In genomic region chr2:119760876-119761275, GRCh38 we compare ENCODE assay signal across 8 cellular contexts. TPM values are rescaled to one million over a fixed set of nuclear protein-coding genes. Genes with fewer than 3 reads are reported as not detected.
A peak's percentile ranks its signal among the peaks of the same experiment; 100 is the strongest.
DNase-seq lines count a peak whose midpoint lies in the region; ATAC-seq and TF ChIP-seq lines count a peak whose summit lies in the region.

No MANE protein-coding gene starts in this region.

- TF ChIP-seq CTCF in HEK293 (tag by site-specific recombination; IDR thresholded peaks at IDR 0.05), result no peak

- peaks cover 3% of the 10 kb centered on the region for H3K36me3 Mint-ChIP-seq in activated T-helper 1 cell treated with anti-CD3 and anti-CD28 coated beads, Interleukin-12 subunit alpha, Interleukin-12 subunit beta, Interleukin-2, Interleukin-4 antibody, amounts not matched to agents 30 ng/mL and 10 ng/mL and 1 ng/mL, durations not matched to agents 14 hours and 24 hours and 36 hours (ENCODE audit: low read depth)

- H3K36me3 ChIP-seq in BLaER1, result no peaks in the 10 kb centered on the region
- H3K36me3 ChIP-seq in HEK293 (ENCODE audit: control insufficient read depth in 2 of 2, insufficient read depth in 1 of 2, low read length in 2 of 2), result no peaks in the 10 kb centered on the region
- no peaks in the 10 kb centered on the region for H3K36me3 ChIP-seq in iPS-18a (ENCODE audit: control insufficient read depth, low read depth, low read length)
- no peaks in the 10 kb centered on the region for H3K36me3 ChIP-seq in subcutaneous abdominal adipose tissue (ENCODE audit: control insufficient read depth in 5 of 5, insufficient read depth in 5 of 5, low read length in 5 of 5)

- POLR2A ChIA-PET in HEK293 (lab: Yijun Ruan, JAX), result interaction anchor here (0.6 to 1.2 kb wide), 6 partner anchors 8 to 1316 kb away, joined by 3 to 11 read pairs (median 4); no protein-coding TSS in a partner anchor

- no peaks in the 10 kb centered on the region for H3K9me3 Mint-ChIP-seq in activated T-helper 1 cell treated with anti-CD3 and anti-CD28 coated beads, Interleukin-12 subunit alpha, Interleukin-12 subunit beta, Interleukin-2, Interleukin-4 antibody, amounts not matched to agents 30 ng/mL and 10 ng/mL and 1 ng/mL, durations not matched to agents 14 hours and 24 hours and 36 hours

- H3K9me3 ChIP-seq in BLaER1, result 0 out of 2 replicates have a peak, but pooled peaks cover 3% of the 10 kb centered on the region
- H3K9me3 ChIP-seq in HEK293 (ENCODE audit: control insufficient read depth, insufficient read depth, low read depth, low read length), result no peaks in the 10 kb centered on the region
- H3K9me3 ChIP-seq in iPS-18a (ENCODE audit: control insufficient read depth, low read depth, low read length), result no peaks in the 10 kb centered on the region
- no peaks in the 10 kb centered on the region for H3K9me3 ChIP-seq in subcutaneous abdominal adipose tissue (ENCODE audit: control insufficient read depth in 5 of 5, low read length in 5 of 5)

- peak overlapping the region; percentile 90 for H3K4me2 ChIP-seq in BLaER1

- H3K4me3 ChIP-seq in BLaER1, result peak overlapping the region; percentile 93
- peak overlapping the region; percentile 52 for H3K4me3 ChIP-seq in HEK293 (ENCODE audit: low read depth, low read length)
- peak overlapping the region; percentile 96 for H3K4me3 ChIP-seq in iPS-18a (ENCODE audit: low read length)
- H3K4me3 ChIP-seq in subcutaneous abdominal adipose tissue (ENCODE audit: low read depth in 1 of 5, low read length in 5 of 5), result peak overlapping the region; percentile 86 to 90 (median 88)

- intact Hi-C loops in activated T-helper 1 cell treated with anti-CD3 and anti-CD28 coated beads, Interleukin-12 subunit alpha, Interleukin-12 subunit beta, Interleukin-2, Interleukin-4 antibody, amounts not matched to agents 30 ng/mL and 10 ng/mL and 1 ng/mL, durations not matched to agents 14 hours and 24 hours and 36 hours (cut with micrococcal nuclease), result loop anchor here (2.0 to 10.0 kb wide), 4 partner anchors 62 to 1946 kb away; partner anchors contain the start of genes DDX18 and TMEM185B

- no peak for ATAC-seq in GM19397 (IDR thresholded peaks at IDR 0.05; ENCODE audit: unreplicated experiment)

- peaks cover 3% of the 10 kb centered on the region for H3K27me3 Mint-ChIP-seq in activated T-helper 1 cell treated with anti-CD3 and anti-CD28 coated beads, Interleukin-12 subunit alpha, Interleukin-12 subunit beta, Interleukin-2, Interleukin-4 antibody, amounts not matched to agents 30 ng/mL and 10 ng/mL and 1 ng/mL, durations not matched to agents 14 hours and 24 hours and 36 hours (ENCODE audit: insufficient read depth)

- peaks cover 39% of the 10 kb centered on the region for H3K4me1 ChIP-seq in BLaER1
- H3K4me1 ChIP-seq in HEK293 (ENCODE audit: control insufficient read depth, insufficient read depth, low read length), result peaks cover 15% of the 10 kb centered on the region
- peaks cover 36% of the 10 kb centered on the region for H3K4me1 ChIP-seq in iPS-18a (ENCODE audit: control insufficient read depth, low read depth, low read length)
- H3K4me1 ChIP-seq in subcutaneous abdominal adipose tissue (ENCODE audit: control insufficient read depth in 5 of 5, insufficient read depth in 5 of 5, low read length in 5 of 5), result peaks cover 0 to 49% (median 39%) of the 10 kb centered on the region in 5 donors

- no peaks in the 10 kb centered on the region for H3K27me3 ChIP-seq in BLaER1
- H3K27me3 ChIP-seq in iPS-18a (ENCODE audit: control insufficient read depth, insufficient read depth, low read length), result no peaks in the 10 kb centered on the region
- H3K27me3 ChIP-seq in subcutaneous abdominal adipose tissue (ENCODE audit: control insufficient read depth in 5 of 5, insufficient read depth in 4 of 5, low read length in 5 of 5), result no peaks in the 10 kb centered on the region

- H3K27ac ChIP-seq in BLaER1 (peak overlapping the region; percentile 51), HEK293 (ENCODE audit: extremely low read depth, low read depth, low read length) (peak overlapping the region; percentile 95; the same call in 1 of the 2 replicates), iPS-18a (ENCODE audit: low read length) (peak overlapping the region; percentile 19), subcutaneous abdominal adipose tissue (ENCODE audit: low read depth, low read length) (peak overlapping the region; percentile 93)

- peaks cover 17% of the 10 kb centered on the region; the same call in 1 of the 2 replicates for H4K20me1 ChIP-seq in BLaER1

- peak overlapping the region; percentile 90 for H3K4me3 Mint-ChIP-seq in activated T-helper 1 cell treated with anti-CD3 and anti-CD28 coated beads, Interleukin-12 subunit alpha, Interleukin-12 subunit beta, Interleukin-2, Interleukin-4 antibody, amounts not matched to agents 30 ng/mL and 10 ng/mL and 1 ng/mL, durations not matched to agents 14 hours and 24 hours and 36 hours

- peak overlapping the region; percentile 80 for H3K27ac Mint-ChIP-seq in activated T-helper 1 cell treated with anti-CD3 and anti-CD28 coated beads, Interleukin-12 subunit alpha, Interleukin-12 subunit beta, Interleukin-2, Interleukin-4 antibody, amounts not matched to agents 30 ng/mL and 10 ng/mL and 1 ng/mL, durations not matched to agents 14 hours and 24 hours and 36 hours

- no peak for DNase-seq in activated T-helper 1 cell treated with anti-CD3 and anti-CD28 coated beads, Interleukin-12 subunit alpha, Interleukin-12 subunit beta, Interleukin-2, Interleukin-4 antibody, amounts not matched to agents 30 ng/mL and 10 ng/mL and 1 ng/mL, durations not matched to agents 14 hours and 24 hours and 36 hours (ENCODE audit: low spot score)
- no peak for DNase-seq in 8988T
- no peak for DNase-seq in NCI-H2107 treated with DMSO at 0.1 percent for 48 hours (lab: John Stamatoyannopoulos, UW; ENCODE audit: unreplicated experiment)

- peak overlapping the region; percentile 89 for H3K9ac ChIP-seq in BLaER1
- peak overlapping the region; percentile 93 for H3K9ac ChIP-seq in iPS-18a (ENCODE audit: low read length)
- H3K9ac ChIP-seq in subcutaneous abdominal adipose tissue (ENCODE audit: low read length in 5 of 5), result peak overlapping the region in 4 of 5 donors; percentile 4 to 88 (median 86)

- H3K4me1 Mint-ChIP-seq in activated T-helper 1 cell treated with anti-CD3 and anti-CD28 coated beads, Interleukin-12 subunit alpha, Interleukin-12 subunit beta, Interleukin-2, Interleukin-4 antibody, amounts not matched to agents 30 ng/mL and 10 ng/mL and 1 ng/mL, durations not matched to agents 14 hours and 24 hours and 36 hours (ENCODE audit: low read depth), result peaks cover 53% of the 10 kb centered on the region

- CTCF ChIA-PET in HEK293 (lab: Yijun Ruan, JAX), result interaction anchor here (0.6 to 2.0 kb wide), 8 partner anchors 10 to 1289 kb away, joined by 3 to 5 read pairs (median 3); no protein-coding TSS in a partner anchor

TF ChIP-seq in HEK293, 187 proteins besides CTCF, POLR2A, EP300 and RAD21 (continues in another document):
- no peak for TF ChIP-seq EGR2 (tag by site-specific recombination; IDR thresholded peaks at IDR 0.05; ENCODE audit: low read depth)
- 0 out of 2 replicates have a peak, but pooled peaks have one; percentile 11 for TF ChIP-seq ZBTB17 (tag by site-specific recombination; IDR thresholded peaks at IDR 0.05)
- 0 out of 2 replicates have a peak, but pooled peaks have one; percentile 14 for TF ChIP-seq ZNF335 (tag by site-specific recombination; conservative IDR thresholded peaks at IDR 0.05)
- TF ChIP-seq ZBTB6 (tag by site-specific recombination; IDR thresholded peaks at IDR 0.05), result no peak
- no peak for TF ChIP-seq PRDM1 (tag by site-specific recombination; IDR thresholded peaks at IDR 0.05)
- peak; percentile 37; the same call in 1 of the 2 replicates for TF ChIP-seq ZNF629 (tag by site-specific recombination; IDR thresholded peaks at IDR 0.05)
- peak; percentile 57; the same call in 1 of the 2 replicates for TF ChIP-seq ATF2 (tag by site-specific recombination; IDR thresholded peaks at IDR 0.05; ENCODE audit: low read depth)
- peak; percentile 59 for TF ChIP-seq PRDM6 (tag by site-specific recombination; IDR thresholded peaks at IDR 0.05)

RNA-seq across cellular contexts. Expression of gene PTPN4, which starts 1.2 kb away (rescaled TPM):
- 24.5 and 28.3 TPM in 2 replicates for total RNA-seq in activated T-helper 1 cell treated with anti-CD3 and anti-CD28 coated beads, Interleukin-12 subunit alpha, Interleukin-12 subunit beta, Interleukin-2, Interleukin-4 antibody, amounts not matched to agents 30 ng/mL and 10 ng/mL and 1 ng/mL, durations not matched to agents 14 hours and 24 hours and 36 hours

Comparison
In these comparisons a context has a peak if more than half of its experiments do, and no peak if none do; other contexts are left out.
1. H3K27ac ChIP-seq: peak in every context shown above with its lines; median percentile 95 in HEK293; 93 in subcutaneous abdominal adipose tissue; 51 in BLaER1; 19 in iPS-18a.